Comparison of ENCODE assay signal across 2 cellular contexts in the genomic region with DNA sequence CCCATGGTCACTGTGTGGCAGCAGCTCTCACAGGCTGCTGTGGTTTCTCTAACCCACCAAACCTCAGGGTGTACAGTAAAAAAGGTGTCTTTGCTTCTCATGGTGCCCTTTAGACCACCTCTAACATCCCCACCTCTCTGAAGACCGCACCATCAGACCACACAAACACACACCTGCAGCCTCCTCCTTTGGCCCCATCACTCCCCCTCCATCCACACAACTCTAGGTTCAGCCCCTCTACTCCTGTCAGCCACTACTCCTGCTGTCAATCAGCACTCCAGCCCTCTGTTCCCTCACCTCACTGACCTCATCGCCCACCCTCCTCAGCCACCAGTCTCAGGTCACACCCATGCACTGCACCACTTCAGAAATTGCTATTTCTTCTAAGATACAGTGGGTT.
TF ChIP-seq lines count a peak whose summit lies in the region.

No MANE protein-coding gene starts in this region.

TF ChIP-seq in HEK293T, 16 proteins besides CTCF, POLR2A, EP300 and RAD21:
- no peak for TF ChIP-seq SUZ12 (IDR thresholded peaks at IDR 0.05)
- TF ChIP-seq, protein P1, sequence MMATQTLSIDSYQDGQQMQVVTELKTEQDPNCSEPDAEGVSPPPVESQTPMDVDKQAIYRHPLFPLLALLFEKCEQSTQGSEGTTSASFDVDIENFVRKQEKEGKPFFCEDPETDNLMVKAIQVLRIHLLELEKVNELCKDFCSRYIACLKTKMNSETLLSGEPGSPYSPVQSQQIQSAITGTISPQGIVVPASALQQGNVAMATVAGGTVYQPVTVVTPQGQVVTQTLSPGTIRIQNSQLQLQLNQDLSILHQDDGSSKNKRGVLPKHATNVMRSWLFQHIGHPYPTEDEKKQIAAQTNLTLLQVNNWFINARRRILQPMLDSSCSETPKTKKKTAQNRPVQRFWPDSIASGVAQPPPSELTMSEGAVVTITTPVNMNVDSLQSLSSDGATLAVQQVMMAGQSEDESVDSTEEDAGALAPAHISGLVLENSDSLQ (IDR thresholded peaks at IDR 0.05), result 0 out of 2 replicates have a peak, but pooled peaks have one; percentile 34

TF ChIP-seq in GM12878, 131 proteins besides CTCF, POLR2A, EP300 and RAD21:
- TF ChIP-seq, protein P2, sequence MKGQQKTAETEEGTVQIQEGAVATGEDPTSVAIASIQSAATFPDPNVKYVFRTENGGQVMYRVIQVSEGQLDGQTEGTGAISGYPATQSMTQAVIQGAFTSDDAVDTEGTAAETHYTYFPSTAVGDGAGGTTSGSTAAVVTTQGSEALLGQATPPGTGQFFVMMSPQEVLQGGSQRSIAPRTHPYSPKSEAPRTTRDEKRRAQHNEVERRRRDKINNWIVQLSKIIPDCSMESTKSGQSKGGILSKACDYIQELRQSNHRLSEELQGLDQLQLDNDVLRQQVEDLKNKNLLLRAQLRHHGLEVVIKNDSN (IDR thresholded peaks at IDR 0.05; ENCODE audit: borderline replicate concordance, extremely low read length, insufficient read depth, low read depth, low read length), result no peak
- no peak for TF ChIP-seq EZH2 (IDR thresholded peaks at IDR 0.05; ENCODE audit: borderline replicate concordance, control insufficient read depth, low read depth, low read length)
- TF ChIP-seq, protein P3, sequence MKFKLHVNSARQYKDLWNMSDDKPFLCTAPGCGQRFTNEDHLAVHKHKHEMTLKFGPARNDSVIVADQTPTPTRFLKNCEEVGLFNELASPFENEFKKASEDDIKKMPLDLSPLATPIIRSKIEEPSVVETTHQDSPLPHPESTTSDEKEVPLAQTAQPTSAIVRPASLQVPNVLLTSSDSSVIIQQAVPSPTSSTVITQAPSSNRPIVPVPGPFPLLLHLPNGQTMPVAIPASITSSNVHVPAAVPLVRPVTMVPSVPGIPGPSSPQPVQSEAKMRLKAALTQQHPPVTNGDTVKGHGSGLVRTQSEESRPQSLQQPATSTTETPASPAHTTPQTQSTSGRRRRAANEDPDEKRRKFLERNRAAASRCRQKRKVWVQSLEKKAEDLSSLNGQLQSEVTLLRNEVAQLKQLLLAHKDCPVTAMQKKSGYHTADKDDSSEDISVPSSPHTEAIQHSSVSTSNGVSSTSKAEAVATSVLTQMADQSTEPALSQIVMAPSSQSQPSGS (IDR thresholded peaks at IDR 0.05; ENCODE audit: low read length), result no peak
- TF ChIP-seq, protein P4, sequence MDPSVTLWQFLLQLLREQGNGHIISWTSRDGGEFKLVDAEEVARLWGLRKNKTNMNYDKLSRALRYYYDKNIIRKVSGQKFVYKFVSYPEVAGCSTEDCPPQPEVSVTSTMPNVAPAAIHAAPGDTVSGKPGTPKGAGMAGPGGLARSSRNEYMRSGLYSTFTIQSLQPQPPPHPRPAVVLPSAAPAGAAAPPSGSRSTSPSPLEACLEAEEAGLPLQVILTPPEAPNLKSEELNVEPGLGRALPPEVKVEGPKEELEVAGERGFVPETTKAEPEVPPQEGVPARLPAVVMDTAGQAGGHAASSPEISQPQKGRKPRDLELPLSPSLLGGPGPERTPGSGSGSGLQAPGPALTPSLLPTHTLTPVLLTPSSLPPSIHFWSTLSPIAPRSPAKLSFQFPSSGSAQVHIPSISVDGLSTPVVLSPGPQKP (IDR thresholded peaks at IDR 0.05; ENCODE audit: low read depth, low read length), result no peak
- 0 out of 2 replicates have a peak, but pooled peaks have one; percentile 17 for TF ChIP-seq PML (IDR thresholded peaks at IDR 0.05; ENCODE audit: low read length)
- TF ChIP-seq, protein P5, sequence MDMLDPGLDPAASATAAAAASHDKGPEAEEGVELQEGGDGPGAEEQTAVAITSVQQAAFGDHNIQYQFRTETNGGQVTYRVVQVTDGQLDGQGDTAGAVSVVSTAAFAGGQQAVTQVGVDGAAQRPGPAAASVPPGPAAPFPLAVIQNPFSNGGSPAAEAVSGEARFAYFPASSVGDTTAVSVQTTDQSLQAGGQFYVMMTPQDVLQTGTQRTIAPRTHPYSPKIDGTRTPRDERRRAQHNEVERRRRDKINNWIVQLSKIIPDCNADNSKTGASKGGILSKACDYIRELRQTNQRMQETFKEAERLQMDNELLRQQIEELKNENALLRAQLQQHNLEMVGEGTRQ (IDR thresholded peaks at IDR 0.05; ENCODE audit: borderline replicate concordance, low read depth, low read length), result no peak
- TF ChIP-seq STAT3 (IDR thresholded peaks at IDR 0.05; ENCODE audit: low read depth, low read length), result no peak
- TF ChIP-seq SMAD1 (IDR thresholded peaks at IDR 0.05; ENCODE audit: low read depth, partially characterized antibody), result no peak
- TF ChIP-seq, protein P1 (IDR thresholded peaks at IDR 0.05), result peak; percentile 77
- TF ChIP-seq ZBED1 (IDR thresholded peaks at IDR 0.05; ENCODE audit: borderline replicate concordance), result no peak
